20 cellular contexts compared by ENCODE assay signal in the genomic region with DNA sequence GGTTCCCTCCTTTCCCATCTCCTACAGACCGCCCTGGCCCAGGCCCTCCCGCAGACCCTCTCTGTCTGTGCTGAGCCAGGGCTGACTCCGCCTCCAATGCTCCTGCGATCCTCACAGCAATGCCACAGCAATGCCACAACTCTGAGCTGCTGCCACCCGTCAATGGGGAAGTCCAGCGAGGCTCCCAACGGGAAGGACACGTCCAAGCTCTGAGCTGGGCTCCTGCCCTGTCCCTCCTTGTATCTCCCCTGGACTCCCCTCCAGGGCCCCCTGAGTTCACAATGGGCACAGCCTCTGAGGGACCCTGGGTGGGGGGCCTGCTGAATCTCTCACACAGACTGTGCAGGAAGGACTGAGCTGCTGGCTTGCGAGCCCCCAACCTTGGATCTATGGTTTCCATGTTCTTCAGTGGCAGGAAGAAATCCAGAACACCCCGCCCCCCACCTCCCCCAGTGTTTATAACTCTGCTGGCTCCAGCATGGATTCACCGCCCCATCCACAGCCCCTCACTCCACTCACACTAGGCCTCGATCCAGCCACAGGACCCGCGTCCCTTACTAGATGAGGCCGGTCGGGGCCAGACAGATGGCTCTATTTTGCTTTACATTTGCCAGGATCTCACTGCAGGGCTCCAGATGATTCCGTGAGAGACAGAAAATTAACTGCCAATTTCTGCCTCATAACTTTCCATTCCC.
DNase-seq lines count a peak whose midpoint lies in the region; ATAC-seq and TF ChIP-seq lines count a peak whose summit lies in the region.
"Had no signal": no experiment of that assay in that cellular context is flagged by ENCODE, and none has a peak within 500 bp of the region (broad histone marks: within the 10 kb centered on the region; RNA-seq: fewer than 3 reads in every experiment).

No MANE protein-coding gene starts in this region.

- no peak for TF ChIP-seq EP300 in suprapubic skin (IDR thresholded peaks at IDR 0.05)

- peak; percentile 56 for DNase-seq in NCI-H69 (lab: John Stamatoyannopoulos, UW)
- peak; percentile 69 for DNase-seq in chondrocyte (ENCODE audit: low spot score)
- no peak for DNase-seq in neural crest cell (ENCODE audit: low read depth, low spot score)
- DNase-seq in suprapubic skin (ENCODE audit: low spot score in 2 of 2), result peak; percentile 48 to 72
- DNase-seq in HT-29 (ENCODE audit: low spot score), result no peak
- DNase-seq: ACHN, AML-193, DMS79, HFFc6, MV-4-11, NCI-H187 treated with DMSO at 0.1 percent for 48 hours, NCI-H2227 treated with DMSO at 0.1 percent for 48 hours, NCI-H510A treated with DMSO at 0.1 percent for 48 hours, NCI-H82, OCI-M1, SIG-M5 had no signal

- peaks cover 23% of the 10 kb centered on the region for H3K27me3 ChIP-seq in suprapubic skin

- WGBS in suprapubic skin, result 82% methylated on average over 15 of the region's 17 CpGs

- H3K4me1 Mint-ChIP-seq in chondrocyte (ENCODE audit: low read depth) (no peaks in the 10 kb centered on the region), neural crest cell (peaks cover 2% of the 10 kb centered on the region)

- H3K27ac Mint-ChIP-seq in chondrocyte (ENCODE audit: unreplicated experiment) (no peak overlapping the region), neural crest cell (ENCODE audit: unreplicated experiment) (peak overlapping the region; percentile 13)
- H3K27ac Mint-ChIP-seq: HFFc6 had no signal

- no peak for TF ChIP-seq POLR2A in suprapubic skin (IDR thresholded peaks at IDR 0.05)

- H3K36me3 Mint-ChIP-seq in chondrocyte (ENCODE audit: low read depth) (no peaks in the 10 kb centered on the region), neural crest cell (ENCODE audit: low read depth) (no peaks in the 10 kb centered on the region)

- ATAC-seq in HG03521 (IDR thresholded peaks at IDR 0.05; ENCODE audit: unreplicated experiment) (no peak), GM21381 (IDR thresholded peaks at IDR 0.05; ENCODE audit: unreplicated experiment) (no peak)

- H3K4me3 Mint-ChIP-seq in chondrocyte (ENCODE audit: unreplicated experiment) (no peak overlapping the region), neural crest cell (no peak overlapping the region)
- H3K4me3 Mint-ChIP-seq: HFFc6 had no signal

- H3K9me3 ChIP-seq in suprapubic skin, result no peaks in the 10 kb centered on the region

- H3K9me3 Mint-ChIP-seq in chondrocyte (ENCODE audit: low read depth) (no peaks in the 10 kb centered on the region), neural crest cell (peaks cover 3% of the 10 kb centered on the region)
- H3K9me3 Mint-ChIP-seq: HFFc6 had no signal

- peaks cover 39% of the 10 kb centered on the region for H3K27me3 Mint-ChIP-seq in chondrocyte (ENCODE audit: low read depth)
- peaks cover 19% of the 10 kb centered on the region for H3K27me3 Mint-ChIP-seq in neural crest cell (ENCODE audit: low read depth)

- peaks cover 2% of the 10 kb centered on the region for H3K4me1 ChIP-seq in suprapubic skin

- H3K4me3 ChIP-seq in suprapubic skin, result no peak overlapping the region

- H3K36me3 ChIP-seq in suprapubic skin, result no peaks in the 10 kb centered on the region

- H3K27ac ChIP-seq in suprapubic skin, result no peak overlapping the region
- H3K27ac ChIP-seq: C4-2B, KMS-11 had no signal

- no peak for TF ChIP-seq CTCF in chondrocyte (IDR thresholded peaks at IDR 0.05)
- no peak for TF ChIP-seq CTCF in neural crest cell (conservative IDR thresholded peaks at IDR 0.05)
- TF ChIP-seq CTCF in suprapubic skin (IDR thresholded peaks at IDR 0.05), result no peak

Comparison
In these comparisons a context has a peak if more than half of its experiments do, and no peak if none do; other contexts are left out.
1. DNase-seq: peak in NCI-H69 (single experiment), chondrocyte (single experiment) and suprapubic skin (2 of 2); none in neural crest cell (single experiment) and HT-29 (single experiment).